23 cellular contexts compared by ENCODE assay signal in the genomic region with DNA sequence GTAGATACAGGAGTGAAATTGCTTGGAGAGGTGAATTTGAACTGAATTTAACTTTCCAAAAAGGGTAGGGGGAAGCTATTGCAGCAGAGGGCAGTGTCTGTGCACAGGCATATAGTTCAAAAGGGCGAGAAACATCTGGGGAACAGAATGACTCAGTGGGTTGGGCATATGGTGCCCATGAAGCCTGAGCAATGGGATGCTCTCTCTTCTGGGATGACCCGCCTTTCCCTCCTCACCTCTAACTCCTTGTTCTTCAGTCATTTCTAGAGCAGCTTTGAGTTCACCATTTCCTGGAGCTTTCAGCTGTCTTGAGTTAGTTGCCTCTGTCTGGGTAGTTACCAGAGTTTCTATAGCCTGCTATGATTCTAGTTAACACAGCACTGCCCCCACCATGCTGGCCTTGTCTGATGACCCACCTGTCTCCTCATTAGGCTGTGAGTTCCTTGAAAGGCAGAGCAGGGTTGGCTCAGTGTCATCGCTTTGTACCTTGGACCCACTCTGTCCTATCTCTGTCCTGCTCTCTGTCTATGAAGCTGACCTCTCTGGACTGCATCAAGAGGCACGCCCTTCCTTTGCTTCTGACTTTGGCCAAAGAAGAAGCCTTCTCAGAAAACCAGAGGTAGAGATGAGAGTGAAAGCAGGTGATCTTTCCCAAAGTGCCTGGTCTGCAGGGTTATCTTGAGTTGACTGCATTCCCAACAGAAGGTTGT.
DNase-seq lines count a peak whose midpoint lies in the region; ATAC-seq, FAIRE-seq and TF ChIP-seq lines count a peak whose summit lies in the region.
"Had no signal": no experiment of that assay in that cellular context is flagged by ENCODE, and none has a peak within 500 bp of the region (broad histone marks: within the 10 kb centered on the region; RNA-seq: fewer than 3 reads in every experiment).

No MANE protein-coding gene starts in this region.

- TF ChIP-seq EP300 in K562 (IDR thresholded peaks at IDR 0.05; ENCODE audit: low read length): no peak

- H4K20me1 ChIP-seq in K562 (replicated peaks; ENCODE audit: control insufficient read depth, insufficient read depth, low read length): no peaks in the 10 kb centered on the region

- no peak overlapping the region; a peak in 1 of 4 replicates for H3K9ac ChIP-seq in K562 (ENCODE audit: insufficient read depth in 1 of 2, low read depth in 2 of 2, low read length in 2 of 2)
- H3K9ac ChIP-seq: GM23248 had no signal

- no peak for TF ChIP-seq RAD21 in K562 (CRISPR knock-in tag; conservative IDR thresholded peaks at IDR 0.05 in 1 of 2, IDR thresholded peaks at IDR 0.05 in 1 of 2)

- ATAC-seq in K562: peak; percentile 59
- ATAC-seq in left colon: peak; percentile 60
- ATAC-seq in CD4-positive, alpha-beta T cell (ENCODE audit: poor library complexity): no peak
- no peak for ATAC-seq in GM21576 (IDR thresholded peaks at IDR 0.05; ENCODE audit: unreplicated experiment)
- ATAC-seq: GM12878 had no signal

- no peaks in the 10 kb centered on the region for H3K4me1 Mint-ChIP-seq in CD4-positive, alpha-beta T cell (ENCODE audit: low read depth)
- peaks cover 18% of the 10 kb centered on the region for H3K4me1 Mint-ChIP-seq in CD14-positive monocyte
- H3K4me1 Mint-ChIP-seq: B cell had no signal

- WGBS in K562 (ENCODE audit: insufficient coverage, low coverage, missing lambda C conversion rate): 47% methylated on average over 4 of the region's 4 CpGs

- no peaks in the 10 kb centered on the region for H3K9me3 Mint-ChIP-seq in CD4-positive, alpha-beta T cell
- H3K9me3 Mint-ChIP-seq in CD14-positive monocyte: peaks cover 0 to 3% (median 0%) of the 10 kb centered on the region in 7 donors

- H3K36me3 ChIP-seq in K562 (ENCODE audit: control insufficient read depth, insufficient read depth, low read length): no peaks in the 10 kb centered on the region
- H3K36me3 ChIP-seq: SJSA1 had no signal

- H3K27ac ChIP-seq in K562 (ENCODE audit: extremely low read depth, low read depth, low read length): no peak overlapping the region
- no peak overlapping the region for H3K27ac ChIP-seq in CD4-positive, alpha-beta T cell (ENCODE audit: low read depth, low read length)
- H3K27ac ChIP-seq: 22Rv1, C4-2B, GM23248, PC-9, SJSA1 had no signal

- intact Hi-C loops in K562 (cut with micrococcal nuclease) (loop anchor here (10.0 kb wide), 1 partner anchor 306 kb away; no protein-coding TSS in a partner anchor), left colon (cut with DNase I, micrococcal nuclease) (no loop called here), CD14-positive monocyte (cut with micrococcal nuclease) (no loop called here)
- intact Hi-C loops in CD4-positive, alpha-beta T cell (cut with DNase I, micrococcal nuclease): no loop called here

- H3K4me1 ChIP-seq in K562 (replicated peaks in 1 of 2; ENCODE audit: control insufficient read depth in 2 of 2, insufficient read depth in 2 of 2, low read length in 2 of 2): peaks cover 20 to 32% of the 10 kb centered on the region in 2 experiments; a peak in 4 of 5 replicates
- H3K4me1 ChIP-seq: SJSA1 had no signal

- H3K27ac Mint-ChIP-seq in CD4-positive, alpha-beta T cell: no peak overlapping the region
- peak overlapping the region in 1 of 7 donors; percentile 23 for H3K27ac Mint-ChIP-seq in CD14-positive monocyte
- H3K27ac Mint-ChIP-seq: B cell had no signal

- H2AFZ ChIP-seq in K562 (ENCODE audit: low read depth, low read length): no peak overlapping the region
- H2AFZ ChIP-seq: GM23248, PC-9 had no signal

- in situ Hi-C loops in K562 (cut with MboI): no loop called here

- no peaks in the 10 kb centered on the region for H3K36me3 Mint-ChIP-seq in CD4-positive, alpha-beta T cell (ENCODE audit: low read depth)
- H3K36me3 Mint-ChIP-seq in CD14-positive monocyte: no peaks in the 10 kb centered on the region

- TF ChIP-seq CTCF in K562 (IDR thresholded peaks at IDR 0.05 in 2 of 3, conservative IDR thresholded peaks at IDR 0.05 in 1 of 3; ENCODE audit: insufficient read depth in 2 of 3, low read depth in 1 of 3, low read length in 3 of 3) (no peak), CD14-positive monocyte (IDR thresholded peaks at IDR 0.05) (no peak)
- TF ChIP-seq CTCF in CD4-positive, alpha-beta T cell (IDR thresholded peaks at IDR 0.05): no peak

- no peaks in the 10 kb centered on the region for H3K27me3 Mint-ChIP-seq in CD4-positive, alpha-beta T cell
- no peaks in the 10 kb centered on the region for H3K27me3 Mint-ChIP-seq in CD14-positive monocyte (ENCODE audit: low read depth in 3 of 3)
- H3K27me3 Mint-ChIP-seq: B cell had no signal

- H3K4me3 Mint-ChIP-seq in CD4-positive, alpha-beta T cell: no peak overlapping the region
- no peak overlapping the region for H3K4me3 Mint-ChIP-seq in CD14-positive monocyte
- H3K4me3 Mint-ChIP-seq: B cell had no signal

- CTCF ChIA-PET in K562 (lab: Yijun Ruan, JAX; ENCODE audit: low intra/inter-chr PET ratio): no interaction called here
- CTCF ChIA-PET in CD4-positive, alpha-beta T cell (lab: Charles Lee): no interaction called here

- no peak for TF ChIP-seq POLR2A in K562 (conservative IDR thresholded peaks at IDR 0.05)

- peak; percentile 11 for DNase-seq in DMS 273 (lab: John Stamatoyannopoulos, UW; ENCODE audit: unreplicated experiment)
- no peak for DNase-seq in DMS 273 treated with DMSO at 0.1 percent for 48 hours (lab: John Stamatoyannopoulos, UW)
- DNase-seq in K562 (ENCODE audit: extremely low read depth in 1 of 4, low spot score in 3 of 4): peak in 3 of 4 experiments; percentile 20 to 49 (median 28)
- DNase-seq in left colon: peak in 1 of 2 donors; percentile 9
- DNase-seq in CD4-positive, alpha-beta T cell: no peak
- DNase-seq in CD14-positive monocyte (ENCODE audit: low spot score): no peak
- DNase-seq: DMS53, GM23248, H7, KG1, MM.1S, NCI-H2029 treated with DMSO at 0.1 percent for 48 hours, NCI-H526 treated with DMSO at 0.1 percent for 48 hours, PC-9, Right ventricle myocardium superior, RPMI8226 had no signal

- FAIRE-seq in K562 (lab: Jason Lieb, UNC): no peak
- FAIRE-seq: G401.6, GM12878 had no signal

- no peaks in the 10 kb centered on the region for H3K9me3 ChIP-seq in K562 (replicated peaks; ENCODE audit: control insufficient read depth, insufficient read depth, low read depth, low read length)
- no peaks in the 10 kb centered on the region for H3K9me3 ChIP-seq in CD4-positive, alpha-beta T cell (ENCODE audit: control insufficient read depth, low read length)
- H3K9me3 ChIP-seq: SJSA1 had no signal

- no peak overlapping the region for H3K4me2 ChIP-seq in K562 (ENCODE audit: insufficient read depth, low read length)
- H3K4me2 ChIP-seq: PC-9 had no signal

- no peaks in the 10 kb centered on the region for H3K27me3 ChIP-seq in K562 (ENCODE audit: control insufficient read depth in 2 of 2, insufficient read depth in 2 of 2, low read length in 2 of 2)
- H3K27me3 ChIP-seq in CD4-positive, alpha-beta T cell (ENCODE audit: control insufficient read depth, insufficient read depth, low read length): no peaks in the 10 kb centered on the region
- H3K27me3 ChIP-seq: SJSA1 had no signal

- BruUV-seq in K562 (replicated peaks; lab: Mats Ljungman, UMichigan): no TSS peak

- POLR2A ChIA-PET in K562 (lab: Yijun Ruan, JAX): no interaction called here
- POLR2A ChIA-PET in CD4-positive, alpha-beta T cell (lab: Charles Lee): no interaction called here

- H3K79me2 ChIP-seq in K562 (ENCODE audit: control insufficient read depth, insufficient read depth, low read length): no peaks in the 10 kb centered on the region

- H3K4me3 ChIP-seq in K562: no peak overlapping the region
- H3K4me3 ChIP-seq: GM12878, GM23248, PC-9, SJSA1 had no signal

- H3K9me1 ChIP-seq in K562 (ENCODE audit: control insufficient read depth, insufficient read depth, low read length): no peaks in the 10 kb centered on the region

TF ChIP-seq in K562, 482 proteins besides CTCF, POLR2A, EP300 and RAD21:
- TF ChIP-seq CBFA2T2 (conservative IDR thresholded peaks at IDR 0.05): 0 out of 2 replicates have a peak, but pooled peaks have one; percentile 10
- no peak for TF ChIP-seq SIX5 (IDR thresholded peaks at IDR 0.05; ENCODE audit: borderline replicate concordance in 1 of 2, insufficient read depth in 1 of 2, low read depth in 1 of 2, low read length in 2 of 2)
- TF ChIP-seq, protein P1, sequence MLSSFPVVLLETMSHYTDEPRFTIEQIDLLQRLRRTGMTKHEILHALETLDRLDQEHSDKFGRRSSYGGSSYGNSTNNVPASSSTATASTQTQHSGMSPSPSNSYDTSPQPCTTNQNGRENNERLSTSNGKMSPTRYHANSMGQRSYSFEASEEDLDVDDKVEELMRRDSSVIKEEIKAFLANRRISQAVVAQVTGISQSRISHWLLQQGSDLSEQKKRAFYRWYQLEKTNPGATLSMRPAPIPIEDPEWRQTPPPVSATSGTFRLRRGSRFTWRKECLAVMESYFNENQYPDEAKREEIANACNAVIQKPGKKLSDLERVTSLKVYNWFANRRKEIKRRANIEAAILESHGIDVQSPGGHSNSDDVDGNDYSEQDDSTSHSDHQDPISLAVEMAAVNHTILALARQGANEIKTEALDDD (IDR thresholded peaks at IDR 0.05): peak; percentile 58; the same call in 1 of the 2 replicates

Comparison
In these comparisons a context has a peak if more than half of its experiments do, and no peak if none do; other contexts are left out.
1. DNase-seq: peak in DMS 273 (single experiment) and K562 (3 of 4); none in DMS 273 treated with DMSO at 0.1 percent for 48 hours (single experiment), CD4-positive, alpha-beta T cell (0 of 10) and CD14-positive monocyte (single experiment).
2. ATAC-seq: peak in K562 (single experiment) and left colon (single experiment); none in CD4-positive, alpha-beta T cell (single experiment) and GM21576 (single experiment).